12 cellular contexts compared by ENCODE assay signal in the genomic region with DNA sequence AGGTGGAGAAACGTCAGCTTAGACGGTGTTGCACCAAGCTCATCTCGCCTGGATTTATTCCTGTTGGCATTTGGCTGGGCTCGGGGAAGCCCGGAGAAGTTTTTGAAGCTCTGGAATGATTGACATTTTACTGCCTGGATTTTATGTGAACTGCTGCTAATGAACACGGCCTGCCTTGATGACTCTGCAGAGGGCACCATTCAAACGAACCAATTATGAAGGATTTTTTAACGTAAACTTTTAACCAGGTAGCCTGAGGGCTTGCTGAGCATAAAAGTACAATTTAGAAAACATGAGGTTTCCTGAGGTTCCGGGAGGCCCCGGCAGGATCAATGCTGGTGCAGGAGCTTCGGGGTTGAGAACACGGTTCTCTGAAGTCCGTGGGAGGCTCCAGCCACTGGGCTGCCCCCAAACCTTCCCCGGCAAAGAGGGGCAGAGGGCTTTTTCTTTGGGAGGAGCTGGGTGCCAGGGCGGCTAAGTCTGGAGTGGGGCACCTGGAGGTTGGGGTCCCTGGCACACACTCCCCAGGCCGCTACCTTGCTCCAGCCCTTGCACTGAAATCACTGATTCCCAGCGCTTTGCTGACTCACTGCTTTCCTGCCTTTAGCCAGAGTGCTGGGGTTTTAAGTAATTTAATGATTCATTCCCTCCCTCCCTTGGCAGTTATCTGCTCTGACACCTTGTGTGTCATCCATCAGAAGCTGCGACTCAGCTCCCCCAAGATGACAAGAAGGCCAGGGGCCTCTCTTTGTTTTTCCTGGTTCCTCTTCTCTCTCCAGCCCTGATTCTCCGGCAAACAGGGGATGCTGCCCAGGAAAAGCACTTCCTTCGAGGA.
DNase-seq lines count a peak whose midpoint lies in the region; ATAC-seq and TF ChIP-seq lines count a peak whose summit lies in the region.
"Had no signal": no experiment of that assay in that cellular context is flagged by ENCODE, and none has a peak within 500 bp of the region (broad histone marks: within the 10 kb centered on the region; RNA-seq: fewer than 3 reads in every experiment).

No MANE protein-coding gene starts in this region.

- H3K4me1 ChIP-seq in RWPE2 (ENCODE audit: insufficient read depth, poor library complexity, severe bottlenecking) = no peaks in the 10 kb centered on the region
- H3K4me1 ChIP-seq: ascending aorta had no signal

- no peaks in the 10 kb centered on the region for H3K9me3 ChIP-seq in RWPE2 (ENCODE audit: severe bottlenecking)
- H3K9me3 ChIP-seq: ascending aorta had no signal

- no peak overlapping the region for H3K27ac ChIP-seq in RWPE2 (ENCODE audit: poor library complexity, severe bottlenecking)
- H3K27ac ChIP-seq: 22Rv1, ascending aorta, tibial artery had no signal

- ATAC-seq in RWPE2 (ENCODE audit: low read depth) = peak; percentile 96
- ATAC-seq in HG03520 (IDR thresholded peaks at IDR 0.05; ENCODE audit: unreplicated experiment) = no peak

- no peaks in the 10 kb centered on the region for H3K36me3 ChIP-seq in RWPE2 (ENCODE audit: low read depth)
- H3K36me3 ChIP-seq: ascending aorta, tibial artery had no signal

- DNase-seq in NK-92 treated with Interleukin-12 subunit alpha and Interleukin-12 subunit beta, amount 100 ng/mL, for 24 hours (lab: John Stamatoyannopoulos, UW) = peak; percentile 23
- DNase-seq in NK-92 (lab: John Stamatoyannopoulos, UW; ENCODE audit: unreplicated experiment) (no peak), RWPE2 (ENCODE audit: low spot score) (no peak), fibroblast of peridontal ligament (ENCODE audit: extremely low read depth) (peak; percentile 83), skeletal muscle cell (ENCODE audit: low read depth) (peak; percentile 69), DMS 273 treated with DMSO at 0.1 percent for 48 hours (lab: John Stamatoyannopoulos, UW) (no peak), occipital lobe (lab: John Stamatoyannopoulos, UW) (no peak)
- DNase-seq: NCI-H1694 treated with DMSO at 0.1 percent for 48 hours had no signal

- no peak for TF ChIP-seq CTCF in RWPE2 (IDR thresholded peaks at IDR 0.05; ENCODE audit: poor library complexity, severe bottlenecking)

- H3K27me3 ChIP-seq in RWPE2 (ENCODE audit: insufficient read depth, poor library complexity, severe bottlenecking) = no peaks in the 10 kb centered on the region
- H3K27me3 ChIP-seq: ascending aorta, tibial artery had no signal

- H3K4me3 ChIP-seq in RWPE2 (ENCODE audit: severe bottlenecking) = no peak overlapping the region
- no peak overlapping the region for H3K4me3 ChIP-seq in skeletal muscle cell (ENCODE audit: low read depth, low read length)
- H3K4me3 ChIP-seq: ascending aorta, tibial artery had no signal

Comparison
In these comparisons a context has a peak if more than half of its experiments do, and no peak if none do; other contexts are left out.
1. DNase-seq: peak in NK-92 treated with Interleukin-12 subunit alpha and Interleukin-12 subunit beta, amount 100 ng/mL, for 24 hours (single experiment), fibroblast of peridontal ligament (single experiment) and skeletal muscle cell (single experiment); none in NK-92 (single experiment), RWPE2 (single experiment), DMS 273 treated with DMSO at 0.1 percent for 48 hours (single experiment) and occipital lobe (single experiment).